Comparison of ENCODE assay signal across 8 cellular contexts in genomic region chr7:1136841-1137516, GRCh38. TPM values are rescaled to one million over a fixed set of nuclear protein-coding genes. Genes with fewer than 3 reads are reported as not detected.
A peak's percentile ranks its signal among the peaks of the same experiment; 100 is the strongest.
DNase-seq lines count a peak whose midpoint lies in the region; ATAC-seq, FAIRE-seq and TF ChIP-seq lines count a peak whose summit lies in the region.

No MANE protein-coding gene starts in this region.

- H3K4me3 Mint-ChIP-seq in endodermal cell: peak overlapping the region; percentile 64

- no peak overlapping the region for H2AFZ ChIP-seq in ACC112 (ENCODE audit: low read length, unreplicated experiment)
- H2AFZ ChIP-seq in parathyroid adenoma: peak overlapping the region; percentile 80

- H3K27ac ChIP-seq in ACC112 (ENCODE audit: low read depth, low read length): no peak overlapping the region
- no peak overlapping the region for H3K27ac ChIP-seq in endodermal cell (ENCODE audit: low read depth, low read length)
- H3K27ac ChIP-seq in parathyroid adenoma: no peak overlapping the region
- no peak overlapping the region for H3K27ac ChIP-seq in thyroid gland

- no peaks in the 10 kb centered on the region for H3K27me3 ChIP-seq in ACC112 (ENCODE audit: insufficient read depth, low read length)
- no peaks in the 10 kb centered on the region for H3K27me3 ChIP-seq in endodermal cell (ENCODE audit: control insufficient read depth, insufficient read depth, low read length, poor library complexity, severe bottlenecking)
- no peaks in the 10 kb centered on the region for H3K27me3 ChIP-seq in parathyroid adenoma (ENCODE audit: control insufficient read depth, insufficient read depth, low read length)
- no peaks in the 10 kb centered on the region for H3K27me3 ChIP-seq in thyroid gland

- intact Hi-C loops in thyroid gland (cut with DNase I): no loop called here

- peaks cover 8% of the 10 kb centered on the region for H3K9me3 Mint-ChIP-seq in endodermal cell

- peaks cover 8% of the 10 kb centered on the region for H3K4me1 Mint-ChIP-seq in endodermal cell

- H3K36me3 ChIP-seq in ACC112 (ENCODE audit: insufficient read depth, low read length): no peaks in the 10 kb centered on the region
- peaks cover 11% of the 10 kb centered on the region for H3K36me3 ChIP-seq in endodermal cell (ENCODE audit: control insufficient read depth, insufficient read depth, low read length)
- H3K36me3 ChIP-seq in parathyroid adenoma (ENCODE audit: control insufficient read depth, insufficient read depth, low read length): no peaks in the 10 kb centered on the region
- no peaks in the 10 kb centered on the region for H3K36me3 ChIP-seq in thyroid gland

- TF ChIP-seq CTCF in endodermal cell (conservative IDR thresholded peaks at IDR 0.05): no peak
- TF ChIP-seq CTCF in parathyroid adenoma (IDR thresholded peaks at IDR 0.05): no peak
- no peak for TF ChIP-seq CTCF in thyroid gland (IDR thresholded peaks at IDR 0.05)

- peak; percentile 20 for FAIRE-seq in GM12891 (lab: Jason Lieb, UNC)

- peaks cover 20% of the 10 kb centered on the region for H3K36me3 Mint-ChIP-seq in endodermal cell (ENCODE audit: low read depth)

- H3K9ac ChIP-seq in endodermal cell (ENCODE audit: extremely low read depth, low read length, poor library complexity, severe bottlenecking) (peak overlapping the region; percentile 79), parathyroid adenoma (no peak overlapping the region)

- H3K9me3 ChIP-seq in endodermal cell (ENCODE audit: control insufficient read depth, low read length): peaks cover 9% of the 10 kb centered on the region
- H3K9me3 ChIP-seq in parathyroid adenoma (ENCODE audit: control insufficient read depth, low read length): no peaks in the 10 kb centered on the region
- no peaks in the 10 kb centered on the region for H3K9me3 ChIP-seq in thyroid gland

- no peaks in the 10 kb centered on the region for H3K27me3 Mint-ChIP-seq in endodermal cell (ENCODE audit: insufficient read depth)

- peak overlapping the region; percentile 8 for H3K27ac Mint-ChIP-seq in endodermal cell

- TF ChIP-seq POLR2A in GM12891 (IDR thresholded peaks at IDR 0.05; ENCODE audit: low read depth, low read length) (no peak), thyroid gland (IDR thresholded peaks at IDR 0.05) (no peak)

- H3K4me2 ChIP-seq in parathyroid adenoma (ENCODE audit: low read length): peak overlapping the region; percentile 77

- H3K4me1 ChIP-seq in ACC112 (ENCODE audit: control insufficient read depth, insufficient read depth, low read length, unreplicated experiment) (peaks cover 9% of the 10 kb centered on the region), endodermal cell (ENCODE audit: control insufficient read depth, insufficient read depth, low read length) (peaks cover 4% of the 10 kb centered on the region), parathyroid adenoma (no peaks in the 10 kb centered on the region), thyroid gland (peaks cover 22 to 26% of the 10 kb centered on the region in 2 donors)

- WGBS in endodermal cell (ENCODE audit: insufficient coverage in 1 of 2, insufficient read length in 1 of 2), 2 experiments: 33 to 34% methylated on average over 9 of the region's 9 CpGs
- 25% methylated on average over 9 of the region's 9 CpGs for WGBS in thyroid gland, 2 donors

- H3K79me2 ChIP-seq in ACC112 (ENCODE audit: control insufficient read depth, insufficient read depth, low read length, unreplicated experiment) (peaks cover 11% of the 10 kb centered on the region), parathyroid adenoma (peaks cover 3% of the 10 kb centered on the region)

- no peak for ATAC-seq in HG03135 (IDR thresholded peaks at IDR 0.05; ENCODE audit: unreplicated experiment)

- peak overlapping the region; percentile 80 for H3K4me3 ChIP-seq in ACC112 (ENCODE audit: low read depth, low read length)
- H3K4me3 ChIP-seq in endodermal cell (ENCODE audit: low read length): peak overlapping the region; percentile 94
- H3K4me3 ChIP-seq in parathyroid adenoma (ENCODE audit: low read depth, low read length): peak overlapping the region; percentile 83
- H3K4me3 ChIP-seq in thyroid gland (replicated peaks in 1 of 3): peak overlapping the region in 1 of 3 donors; percentile 54

- DNase-seq in GM12891 (ENCODE audit: insufficient read length, low spot score) (no peak), RPMI8226 (peak; percentile 55), endodermal cell (peak; percentile 66), cerebellum (ENCODE audit: low spot score) (no peak), thyroid gland (no peak)

TF ChIP-seq in GM12891, 5 proteins besides CTCF, POLR2A, EP300 and RAD21:
- TF ChIP-seq SPI1 (IDR thresholded peaks at IDR 0.05; ENCODE audit: low read depth, low read length): no peak
- no peak for TF ChIP-seq POU2F2 (IDR thresholded peaks at IDR 0.05; ENCODE audit: low read depth, low read length)
- TF ChIP-seq TAF1 (IDR thresholded peaks at IDR 0.05; ENCODE audit: low read depth, low read length): no peak
- no peak for TF ChIP-seq PAX5 (IDR thresholded peaks at IDR 0.05; ENCODE audit: insufficient read depth, low read length, severe bottlenecking)
- no peak for TF ChIP-seq POLR2AphosphoS5 (IDR thresholded peaks at IDR 0.05; ENCODE audit: low read depth, low read length)

RNA-seq across cellular contexts. Expression of gene ZFAND2A, which starts 23.0 kb away (rescaled TPM):
- polyA plus RNA-seq in GM12891 (2012; ENCODE audit: low read depth, missing spikeins): 30.8 TPM
- total RNA-seq in endodermal cell: 10 to 100 TPM; 14.9 to 17.1 TPM
- polyA plus RNA-seq in endodermal cell (2013, experiment 1 of 2): 24.1 TPM
- polyA plus RNA-seq in endodermal cell (2013, experiment 2 of 2): 25.0 TPM
- total RNA-seq in cerebellum: 13.7 TPM
- total RNA-seq in thyroid gland: 10 to 100 TPM; 27.5 to 57.0 (median 37.4) TPM

RNA-seq across cellular contexts. Expression of gene GPER1, which starts 49.1 kb away (rescaled TPM):
- polyA plus RNA-seq in GM12891 (2012; ENCODE audit: low read depth, missing spikeins): 6.5 TPM
- under 1 TPM; 0.35 to 0.51 TPM for total RNA-seq in endodermal cell
- polyA plus RNA-seq in endodermal cell (2013, experiment 1 of 2): 1.1 TPM
- polyA plus RNA-seq in endodermal cell (2013, experiment 2 of 2): 0.91 TPM
- 0.73 TPM for total RNA-seq in cerebellum
- 10 to 100 TPM; 12.5 to 29.2 (median 21.2) TPM for total RNA-seq in thyroid gland

Comparison
In these comparisons a context has a peak if more than half of its experiments do, and no peak if none do; other contexts are left out.
1. DNase-seq: peak in RPMI8226 (single experiment) and endodermal cell (single experiment); none in GM12891 (single experiment), cerebellum (single experiment) and thyroid gland (0 of 2).